28 cellular contexts compared by ENCODE assay signal in genomic region chr2:48424356-48424755, GRCh38.
"Had no signal": no experiment of that assay in that cellular context is flagged by ENCODE, and none has a peak within 500 bp of the region (broad histone marks: within the 10 kb centered on the region; RNA-seq: fewer than 3 reads in every experiment).

No MANE protein-coding gene starts in this region.

- H3K4me3 ChIP-seq: left lung, lower lobe of right lung, neural progenitor cell, psoas muscle, right lobe of liver, testis, thyroid gland, transverse colon, upper lobe of left lung had no signal

- FAIRE-seq: keratinocyte, urothelium cell line had no signal

- H3K36me3 ChIP-seq: left lung, lower lobe of right lung, neural progenitor cell, neutrophil, right lobe of liver, thyroid gland, transverse colon, upper lobe of left lung had no signal

- H3K9me3 ChIP-seq: left lung, lower lobe of right lung, neutrophil, psoas muscle, right lobe of liver, testis, thyroid gland, transverse colon, upper lobe of left lung had no signal

- H3K27ac ChIP-seq: left lung, lower lobe of right lung, neural progenitor cell, neutrophil, parathyroid adenoma, psoas muscle, right lobe of liver, testis, thyroid gland, transverse colon, upper lobe of left lung had no signal

- H3K27me3 ChIP-seq: left lung, neutrophil, right lobe of liver, testis, thyroid gland, upper lobe of left lung had no signal

- ATAC-seq: left colon; left lung; lower lobe of right lung; natural killer cell; psoas muscle; right lobe of liver; stimulated activated memory B cell treated with anti-CD40 and anti-IgM and Interleukin-4, amounts not matched to agents 10 μg/mL and 1 μg/mL and 100 μg/mL, for 72 hours; stimulated activated naive CD8-positive, alpha-beta T cell treated with anti-CD3 and anti-CD28 coated beads, Interleukin-15, amount 100 ng/mL, for 72 hours had no signal

- DNase-seq: kidney glomerular epithelial cell; left colon; left lung; lower lobe of right lung; mammary epithelial cell; mesendoderm; naive B cell; natural killer cell; nephron progenitor cell; occipital lobe; psoas muscle; right lobe of liver; stimulated activated CD4-positive, alpha-beta T cell treated with anti-CD3 and anti-CD28 coated beads, Interleukin-1b, Interleukin-23, amount 100 ng/mL, for 48 hours; stimulated activated CD4-positive, alpha-beta T cell treated with anti-CD3 and anti-CD28 coated beads, Interleukin-2, amount 100 ng/mL, for 48 hours; stimulated activated CD4-positive, alpha-beta T cell treated with anti-CD3 and anti-CD28 coated beads, Interleukin-4, amount 100 ng/mL, for 4 hours; stimulated activated CD8-positive, alpha-beta memory T cell treated with anti-CD3 and anti-CD28 coated beads, Interleukin-4, amount 100 ng/mL, for 48 hours; stimulated activated naive CD4-positive, alpha-beta T cell treated with Interleukin-2 at 50 U/mL for 16 hours; stimulated activated naive CD8-positive, alpha-beta T cell treated with anti-CD3 and anti-CD28 coated beads, Interleukin-15, amount 100 ng/mL, for 72 hours; testis; thyroid gland; transverse colon; upper lobe of left lung had no signal
